1 cellular context compared by ENCODE assay signal in the genomic region with DNA sequence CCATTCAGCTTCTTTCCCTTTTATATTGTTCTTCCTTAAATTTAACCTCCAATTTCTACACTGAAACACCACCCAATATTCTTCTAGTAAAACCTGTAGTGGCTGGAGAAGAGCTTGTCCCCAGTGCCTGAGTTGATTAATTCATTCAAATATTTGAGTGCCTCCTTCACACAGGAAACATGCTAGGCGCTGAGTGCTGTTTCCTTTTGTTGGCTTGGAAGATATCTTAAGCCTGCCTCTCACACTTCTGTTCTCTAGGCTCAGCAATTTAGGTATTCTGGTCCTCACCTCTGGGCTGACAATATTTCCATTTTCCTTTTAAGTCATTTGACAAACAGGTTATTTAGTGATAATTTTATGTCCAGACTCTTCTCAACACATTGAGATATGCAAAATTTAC.
TF ChIP-seq lines count a peak whose summit lies in the region.

No MANE protein-coding gene starts in this region.

TF ChIP-seq in GM12878, 131 proteins besides CTCF, POLR2A, EP300 and RAD21 (continued from another document):
- TF ChIP-seq, protein P1, sequence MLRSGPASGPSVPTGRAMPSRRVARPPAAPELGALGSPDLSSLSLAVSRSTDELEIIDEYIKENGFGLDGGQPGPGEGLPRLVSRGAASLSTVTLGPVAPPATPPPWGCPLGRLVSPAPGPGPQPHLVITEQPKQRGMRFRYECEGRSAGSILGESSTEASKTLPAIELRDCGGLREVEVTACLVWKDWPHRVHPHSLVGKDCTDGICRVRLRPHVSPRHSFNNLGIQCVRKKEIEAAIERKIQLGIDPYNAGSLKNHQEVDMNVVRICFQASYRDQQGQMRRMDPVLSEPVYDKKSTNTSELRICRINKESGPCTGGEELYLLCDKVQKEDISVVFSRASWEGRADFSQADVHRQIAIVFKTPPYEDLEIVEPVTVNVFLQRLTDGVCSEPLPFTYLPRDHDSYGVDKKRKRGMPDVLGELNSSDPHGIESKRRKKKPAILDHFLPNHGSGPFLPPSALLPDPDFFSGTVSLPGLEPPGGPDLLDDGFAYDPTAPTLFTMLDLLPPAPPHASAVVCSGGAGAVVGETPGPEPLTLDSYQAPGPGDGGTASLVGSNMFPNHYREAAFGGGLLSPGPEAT (IDR thresholded peaks at IDR 0.05; ENCODE audit: low read depth): no peak
- TF ChIP-seq HDAC6 (IDR thresholded peaks at IDR 0.05; ENCODE audit: unreplicated experiment) (no peak), ATF7 (IDR thresholded peaks at IDR 0.05; ENCODE audit: low read depth) (no peak), SP1 (IDR thresholded peaks at IDR 0.05; ENCODE audit: low read depth, low read length) (no peak), MEF2B (IDR thresholded peaks at IDR 0.05; ENCODE audit: partially characterized antibody, poor library complexity, severe bottlenecking) (no peak), TARDBP (IDR thresholded peaks at IDR 0.05; ENCODE audit: borderline replicate concordance) (no peak), GATAD2B (conservative IDR thresholded peaks at IDR 0.05; ENCODE audit: low read depth) (no peak), RAD51 (IDR thresholded peaks at IDR 0.05) (no peak), RELA (IDR thresholded peaks at IDR 0.05; ENCODE audit: borderline replicate concordance, partially characterized antibody) (no peak), FOS (IDR thresholded peaks at IDR 0.05; ENCODE audit: borderline replicate concordance, extremely low read depth, insufficient read length) (no peak)
